Comparison of ENCODE assay signal across 10 cellular contexts in the genomic region with DNA sequence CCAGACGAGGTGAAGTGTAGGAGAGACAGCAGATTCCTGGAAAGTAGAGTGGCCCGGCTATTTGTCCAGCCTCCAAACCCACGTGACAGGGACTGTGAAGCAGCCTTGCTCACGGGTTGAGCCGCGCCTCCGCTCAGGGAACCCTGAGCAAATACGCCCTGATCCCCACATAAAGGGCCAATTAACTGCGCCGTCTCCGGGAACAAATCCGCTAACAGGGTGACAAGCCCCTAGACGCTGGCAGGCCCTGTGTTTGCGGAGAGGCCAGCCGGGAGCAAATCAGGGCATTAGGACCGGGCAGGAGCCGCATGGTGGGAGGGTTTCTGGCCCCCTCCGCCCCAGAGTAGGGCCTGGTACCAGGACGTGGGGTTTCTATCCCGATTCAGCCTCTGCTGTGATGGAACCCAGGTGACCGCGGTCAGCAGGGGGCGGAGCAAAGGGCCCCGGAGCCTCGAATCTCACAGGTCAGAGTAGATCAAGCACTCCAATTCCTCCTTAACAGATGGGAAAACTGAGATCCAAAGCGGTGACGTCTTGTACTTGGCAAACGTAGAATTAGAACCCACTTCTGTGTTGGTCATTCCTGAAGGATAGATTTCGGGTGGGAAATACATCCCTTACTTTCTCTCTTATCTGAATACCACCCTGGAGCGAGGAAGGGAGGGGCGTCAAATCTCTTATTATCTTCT. TPM values are rescaled to one million over a fixed set of nuclear protein-coding genes. Genes with fewer than 3 reads are reported as not detected.
DNase-seq lines count a peak whose midpoint lies in the region; ATAC-seq, FAIRE-seq and TF ChIP-seq lines count a peak whose summit lies in the region.
"Had no signal": no experiment of that assay in that cellular context is flagged by ENCODE, and none has a peak within 500 bp of the region (broad histone marks: within the 10 kb centered on the region; RNA-seq: fewer than 3 reads in every experiment).

No MANE protein-coding gene starts in this region.

- intact Hi-C loops in activated CD4-positive, alpha-beta memory T cell treated with anti-CD3 and anti-CD28 coated beads for 36 hours (cut with micrococcal nuclease), result loop anchor here (10.0 kb wide), 1 partner anchor 448 kb away; no protein-coding TSS in a partner anchor

- H3K4me1 Mint-ChIP-seq in astrocyte (ENCODE audit: low read depth, unreplicated experiment), result peaks cover 6% of the 10 kb centered on the region
- H3K4me1 Mint-ChIP-seq in activated CD4-positive, alpha-beta memory T cell treated with anti-CD3 and anti-CD28 coated beads for 36 hours (ENCODE audit: low read depth), result peaks cover 27% of the 10 kb centered on the region

- H3K9ac ChIP-seq in astrocyte (ENCODE audit: low read length) (no peak overlapping the region), skeletal muscle tissue (ENCODE audit: low read depth in 1 of 3, low read length in 3 of 3) (no peak overlapping the region)

- no peak for ATAC-seq in GM19463 (IDR thresholded peaks at IDR 0.05; ENCODE audit: unreplicated experiment)
- ATAC-seq: activated T-cell treated with anti-CD3 and anti-CD28 coated beads, Interleukin-2, amount 50 U/mL, for 4 hours had no signal

- H3K27ac ChIP-seq in astrocyte (ENCODE audit: low read depth, low read length) (no peak overlapping the region), skeletal muscle tissue (ENCODE audit: low read depth, low read length) (no peak overlapping the region)

- H3K4me1 ChIP-seq in astrocyte (ENCODE audit: insufficient read depth, low read length) (peaks cover 8% of the 10 kb centered on the region), skeletal muscle tissue (ENCODE audit: control insufficient read depth in 3 of 3, insufficient read depth in 3 of 3, low read length in 3 of 3) (peaks cover 23 to 37% (median 28%) of the 10 kb centered on the region in 3 donors)

- H3K4me3 Mint-ChIP-seq in astrocyte (ENCODE audit: unreplicated experiment), result peak overlapping the region; percentile 68
- H3K4me3 Mint-ChIP-seq in activated CD4-positive, alpha-beta memory T cell treated with anti-CD3 and anti-CD28 coated beads for 36 hours, result no peak overlapping the region
- H3K4me3 Mint-ChIP-seq: activated T-cell treated with anti-CD3 and anti-CD28 coated beads, Interleukin-2, amount 50 U/mL, for 4 hours had no signal

- H3K79me2 ChIP-seq in astrocyte (ENCODE audit: insufficient read depth, low read length), result no peaks in the 10 kb centered on the region

- H3K27me3 Mint-ChIP-seq in astrocyte (ENCODE audit: low read depth, unreplicated experiment), result peaks cover 80% of the 10 kb centered on the region
- peaks cover 62% of the 10 kb centered on the region for H3K27me3 Mint-ChIP-seq in activated CD4-positive, alpha-beta memory T cell treated with anti-CD3 and anti-CD28 coated beads for 36 hours

- H3K9me3 Mint-ChIP-seq in astrocyte (ENCODE audit: unreplicated experiment), result peaks cover 2% of the 10 kb centered on the region
- no peaks in the 10 kb centered on the region for H3K9me3 Mint-ChIP-seq in activated CD4-positive, alpha-beta memory T cell treated with anti-CD3 and anti-CD28 coated beads for 36 hours
- H3K9me3 Mint-ChIP-seq: activated T-cell treated with anti-CD3 and anti-CD28 coated beads, Interleukin-2, amount 50 U/mL, for 4 hours had no signal

- H3K27me3 ChIP-seq in astrocyte (ENCODE audit: insufficient read depth, low read length), result peaks cover 79% of the 10 kb centered on the region
- H3K27me3 ChIP-seq in skeletal muscle tissue (ENCODE audit: control insufficient read depth in 3 of 3, insufficient read depth in 3 of 3, low read length in 3 of 3), result peaks cover 71 to 79% (median 77%) of the 10 kb centered on the region in 3 donors

- TF ChIP-seq CTCF in astrocyte (IDR thresholded peaks at IDR 0.05; ENCODE audit: insufficient read depth, low read depth, low read length), result no peak

- H3K4me3 ChIP-seq in astrocyte (ENCODE audit: insufficient read depth, low read depth, low read length) (peak overlapping the region; percentile 21), iPS-11a (ENCODE audit: low read depth, low read length) (peak overlapping the region; percentile 2), skeletal muscle tissue (ENCODE audit: low read length in 3 of 3) (peak overlapping the region; percentile 54 to 60 (median 56))

- POLR2A ChIA-PET in activated CD4-positive, alpha-beta memory T cell treated with anti-CD3 and anti-CD28 coated beads for 36 hours (lab: Charles Lee), result interaction anchor here (0.6 kb wide), 1 partner anchor 163 kb away, joined by 3 read pairs; no protein-coding TSS in a partner anchor

- H2AFZ ChIP-seq in astrocyte (ENCODE audit: low read depth, low read length), result peak overlapping the region; percentile 67

- H3K27ac Mint-ChIP-seq in astrocyte (ENCODE audit: unreplicated experiment), result no peak overlapping the region
- H3K27ac Mint-ChIP-seq in activated CD4-positive, alpha-beta memory T cell treated with anti-CD3 and anti-CD28 coated beads for 36 hours, result no peak overlapping the region

- CTCF ChIA-PET in activated CD4-positive, alpha-beta memory T cell treated with anti-CD3 and anti-CD28 coated beads for 36 hours (lab: Charles Lee), result interaction anchor here (1.0 kb wide), 1 partner anchor 26 kb away, joined by 3 read pairs; no protein-coding TSS in a partner anchor

- H3K9me3 ChIP-seq in astrocyte (ENCODE audit: insufficient read depth, low read depth, low read length) (no peaks in the 10 kb centered on the region), skeletal muscle tissue (ENCODE audit: control insufficient read depth in 3 of 3, low read length in 3 of 3) (peaks cover 0 to 2% (median 0%) of the 10 kb centered on the region in 3 donors)

- peak; percentile 54 for DNase-seq in HCEC 1CT
- DNase-seq in astrocyte (ENCODE audit: low read depth), result no peak
- no peak for DNase-seq in amniotic stem cell (lab: John Stamatoyannopoulos, UW)
- no peak for DNase-seq in activated CD4-positive, alpha-beta T cell treated with anti-CD3 and anti-CD28 coated beads, Interleukin-2, amount 50 U/mL, for 4 hours
- DNase-seq in activated CD4-positive, alpha-beta memory T cell treated with anti-CD3 and anti-CD28 coated beads for 36 hours, result no peak
- DNase-seq: activated T-cell treated with anti-CD3 and anti-CD28 coated beads, Interleukin-2, amount 50 U/mL, for 4 hours had no signal

- H3K36me3 ChIP-seq in astrocyte (ENCODE audit: insufficient read depth, low read length) (no peaks in the 10 kb centered on the region), skeletal muscle tissue (ENCODE audit: control insufficient read depth in 3 of 3, insufficient read depth in 3 of 3, low read length in 3 of 3) (no peaks in the 10 kb centered on the region)

- FAIRE-seq in astrocyte (lab: Jason Lieb, UNC), result no peak

- H3K36me3 Mint-ChIP-seq in astrocyte (ENCODE audit: low read depth, unreplicated experiment), result peaks cover 1% of the 10 kb centered on the region
- no peaks in the 10 kb centered on the region for H3K36me3 Mint-ChIP-seq in activated CD4-positive, alpha-beta memory T cell treated with anti-CD3 and anti-CD28 coated beads for 36 hours

- peaks cover 7% of the 10 kb centered on the region for H4K20me1 ChIP-seq in astrocyte (ENCODE audit: insufficient read depth, low read length)

- H3K4me2 ChIP-seq in astrocyte (ENCODE audit: low read length), result peak overlapping the region; percentile 63

RNA-seq across cellular contexts. Expression of a gene that starts 2.0 kb away (rescaled TPM):
- total RNA-seq in astrocyte (12.9 and 14.5 TPM in 2 replicates), skeletal muscle tissue (12.0 TPM)
- total RNA-seq in activated CD4-positive, alpha-beta memory T cell treated with anti-CD3 and anti-CD28 coated beads for 36 hours, result 10 to 100 TPM in 1 of 2 experiments, 1 to 10 TPM in 1; 9.0 to 10.4 TPM

RNA-seq across cellular contexts. Expression of a gene that starts 34.4 kb away (rescaled TPM):
- 0.25 TPM in 1 of 2 replicates, not detected in the other for total RNA-seq in astrocyte
- 14.1 TPM for total RNA-seq in skeletal muscle tissue
- total RNA-seq in activated CD4-positive, alpha-beta memory T cell treated with anti-CD3 and anti-CD28 coated beads for 36 hours, result not detected
- total RNA-seq: activated T-cell treated with anti-CD3 and anti-CD28 coated beads, Interleukin-2, amount 50 U/mL, for 4 hours had no signal

RNA-seq across cellular contexts. Expression of a gene that starts 55.8 kb away (rescaled TPM):
- total RNA-seq in astrocyte, result not detected in 2 replicates
- not detected for total RNA-seq in skeletal muscle tissue
- total RNA-seq in activated CD4-positive, alpha-beta memory T cell treated with anti-CD3 and anti-CD28 coated beads for 36 hours, result not detected
- total RNA-seq: activated T-cell treated with anti-CD3 and anti-CD28 coated beads, Interleukin-2, amount 50 U/mL, for 4 hours; mononuclear cell had no signal

Comparison
In these comparisons a context has a peak if more than half of its experiments do, and no peak if none do; other contexts are left out.
1. H3K4me3 ChIP-seq: peak in every context shown above with its lines; median percentile 56 in skeletal muscle tissue; 21 in astrocyte; 2 in iPS-11a.
2. RNA of a gene that starts 34.4 kb away (total RNA-seq): 14.1 TPM in skeletal muscle tissue (single experiment); 0.25 TPM in astrocyte and not detected in activated CD4-positive, alpha-beta memory T cell treated with anti-CD3 and anti-CD28 coated beads for 36 hours; every median in the first group is over 10 times any median in the second.